1 cellular context compared by ENCODE assay signal in genomic region chr16:89657442-89658220, GRCh38.
TF ChIP-seq lines count a peak whose summit lies in the region.

Gene CHMP1A, minus strand, starts transcription at chr16:89657708. Its CDS starts 120 bp downstream, at chr16:89657588.
Gene SPATA33, plus strand, starts transcription at chr16:89657836. Its CDS starts 76 bp downstream, at chr16:89657912.

TF ChIP-seq in HEK293, 187 proteins besides CTCF, POLR2A, EP300 and RAD21 (continued from another document and continues in another):
- TF ChIP-seq ZBTB11 (tag by site-specific recombination; conservative IDR thresholded peaks at IDR 0.05; ENCODE audit: low read depth) (peak; percentile 97), ZNF2 (tag by site-specific recombination; IDR thresholded peaks at IDR 0.05) (peak; percentile 92), ZNF341 (tag by site-specific recombination; IDR thresholded peaks at IDR 0.05; ENCODE audit: low read depth) (no peak), TRIM28 (IDR thresholded peaks at IDR 0.05; ENCODE audit: borderline replicate concordance, low read length) (no peak), ZBTB10 (tag by site-specific recombination; IDR thresholded peaks at IDR 0.05) (no peak), SETDB1 (IDR thresholded peaks at IDR 0.05; ENCODE audit: insufficient read length, low read length) (no peak), ZNF768 (tag by site-specific recombination; IDR thresholded peaks at IDR 0.05) (no peak), SCRT1 (tag by site-specific recombination; IDR thresholded peaks at IDR 0.05; ENCODE audit: borderline replicate concordance) (no peak), ZNF629 (tag by site-specific recombination; IDR thresholded peaks at IDR 0.05) (0 out of 2 replicates have a peak, but pooled peaks have one; percentile 27), ZNF626 (tag by site-specific recombination; IDR thresholded peaks at IDR 0.05) (no peak), ZBTB49 (tag by site-specific recombination; IDR thresholded peaks at IDR 0.05; ENCODE audit: low read depth) (no peak), ZNF280C (tag by site-specific recombination; IDR thresholded peaks at IDR 0.05) (no peak), HOXC10 (CRISPR knock-in tag; IDR thresholded peaks at IDR 0.05) (peak; percentile 91; the same call in 1 of the 2 replicates), ZNF18 (tag by site-specific recombination; IDR thresholded peaks at IDR 0.05) (peak; percentile 59), SP7 (tag by site-specific recombination; IDR thresholded peaks at IDR 0.05) (peak; percentile 68; the same call in 1 of the 2 replicates), ZNF585B (tag by site-specific recombination; IDR thresholded peaks at IDR 0.05) (peak; percentile 44), ZNF529 (tag by site-specific recombination; IDR thresholded peaks at IDR 0.05; ENCODE audit: insufficient replicate concordance) (no peak), KLF16 (tag by site-specific recombination; IDR thresholded peaks at IDR 0.05) (peak; percentile 96), ZNF335 (tag by site-specific recombination; conservative IDR thresholded peaks at IDR 0.05) (peak; percentile 95), ZNF639 (tag by site-specific recombination; IDR thresholded peaks at IDR 0.05) (no peak), ZBTB48 (tag by site-specific recombination; IDR thresholded peaks at IDR 0.05) (no peak), ZNF670 (tag by site-specific recombination; IDR thresholded peaks at IDR 0.05; ENCODE audit: low read depth) (no peak), ZNF610 (tag by site-specific recombination; IDR thresholded peaks at IDR 0.05; ENCODE audit: borderline replicate concordance) (no peak), ZFP3 (tag by site-specific recombination; IDR thresholded peaks at IDR 0.05; ENCODE audit: low read depth) (no peak), OVOL3 (tag by site-specific recombination; IDR thresholded peaks at IDR 0.05) (no peak), ZNF274 (IDR thresholded peaks at IDR 0.05; ENCODE audit: low read length) (no peak), ZNF274 (tag by site-specific recombination; IDR thresholded peaks at IDR 0.05; ENCODE audit: borderline replicate concordance) (no peak), ZSCAN5A (tag by site-specific recombination; IDR thresholded peaks at IDR 0.05) (no peak), SALL2 (tag by site-specific recombination; IDR thresholded peaks at IDR 0.05; ENCODE audit: borderline replicate concordance) (no peak), ZBTB26 (tag by site-specific recombination; optimal IDR thresholded peaks at IDR 0.05) (peak; percentile 81), MZF1 (tag by site-specific recombination; IDR thresholded peaks at IDR 0.05; ENCODE audit: borderline replicate concordance) (0 out of 2 replicates have a peak, but pooled peaks have one; percentile 25), ZXDB (tag by site-specific recombination; IDR thresholded peaks at IDR 0.05) (peak; percentile 82), ZBTB17 (tag by site-specific recombination; IDR thresholded peaks at IDR 0.05) (no peak), EGR2 (tag by site-specific recombination; IDR thresholded peaks at IDR 0.05; ENCODE audit: low read depth) (peak; percentile 64), ZNF404 (tag by site-specific recombination; IDR thresholded peaks at IDR 0.05) (no peak), GFI1B (tag by site-specific recombination; IDR thresholded peaks at IDR 0.05) (no peak), ZSCAN4 (tag by site-specific recombination; IDR thresholded peaks at IDR 0.05) (no peak), ZNF146 (tag by site-specific recombination; IDR thresholded peaks at IDR 0.05) (no peak), ZNF394 (tag by site-specific recombination; IDR thresholded peaks at IDR 0.05; ENCODE audit: borderline replicate concordance) (peak; percentile 26; the same call in 1 of the 2 replicates)
